ENCODE assay signal across 9 cellular contexts in the genomic region with DNA sequence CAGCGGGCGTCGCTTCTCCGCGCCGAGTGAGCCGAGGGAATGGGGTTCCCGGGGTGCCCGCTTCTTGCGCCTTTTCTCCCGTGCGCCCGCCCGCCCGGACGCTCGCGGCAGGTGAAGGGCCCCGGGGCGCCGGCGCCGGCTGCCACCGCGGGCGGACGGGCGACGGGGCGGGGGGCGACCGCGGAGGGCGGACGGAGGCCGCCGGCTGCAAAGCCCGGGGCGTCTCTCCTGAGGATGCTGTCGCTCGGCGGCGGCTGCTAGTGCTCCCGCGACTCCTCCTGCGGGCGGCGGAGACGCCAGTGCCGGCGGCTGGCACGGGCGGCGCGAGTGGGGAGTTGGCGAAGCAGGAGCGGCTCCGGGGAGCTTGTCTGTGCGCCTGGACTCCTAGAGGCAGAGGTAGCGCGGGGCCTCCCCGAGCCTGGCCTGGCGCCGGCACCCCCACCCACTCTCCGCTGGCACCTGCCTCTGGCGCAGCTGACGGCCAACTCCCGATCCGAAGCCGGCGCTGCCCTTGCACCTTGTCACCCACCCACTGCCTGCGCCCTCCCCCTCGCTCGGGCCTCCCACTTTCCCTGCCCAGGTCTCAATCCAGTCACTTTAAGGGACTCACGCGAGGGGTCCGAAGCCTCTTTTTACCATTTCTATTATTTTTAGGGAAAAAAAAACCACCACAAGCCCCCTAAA. TPM values are rescaled to one million over a fixed set of nuclear protein-coding genes. Genes with fewer than 3 reads are reported as not detected.
A peak's percentile ranks its signal among the peaks of the same experiment; 100 is the strongest.
DNase-seq lines count a peak whose midpoint lies in the region; ATAC-seq lines count a peak whose summit lies in the region.
"Had no signal": no experiment of that assay in that cellular context is flagged by ENCODE, and none has a peak within 500 bp of the region (broad histone marks: within the 10 kb centered on the region; RNA-seq: fewer than 3 reads in every experiment).

A gene (minus strand): TSS at position 487 of the 684 bp plus-strand sequence. CDS start 701 bp downstream, outside the sequence.

- no peaks in the 10 kb centered on the region for H3K36me3 Mint-ChIP-seq in activated T-cell treated with anti-CD3 and anti-CD28 coated beads, Interleukin-2, amount 50 U/mL, for 4 hours (ENCODE audit: insufficient read depth)

- peak within 1 kb of the TSS; percentile 68 for H3K9ac ChIP-seq in trophoblast cell (ENCODE audit: low read length)

- H2AFZ ChIP-seq in trophoblast cell (ENCODE audit: insufficient read depth, low read length, poor library complexity), result peak within 1 kb of the TSS; percentile 75

- H4K12ac ChIP-seq in trophoblast cell (ENCODE audit: low read depth, low read length), result peak within 1 kb of the TSS; percentile 8

- peak within 1 kb of the TSS; percentile 41 for H3K14ac ChIP-seq in trophoblast cell (ENCODE audit: low read length)

- no peaks in the 10 kb centered on the region for H3K9me3 ChIP-seq in trophoblast cell (ENCODE audit: insufficient read depth, low read depth, low read length)

- peak within 1 kb of the TSS; percentile 15 for H2BK12ac ChIP-seq in trophoblast cell (ENCODE audit: low read length)

- peak within 1 kb of the TSS; percentile 63 for H3K4ac ChIP-seq in trophoblast cell (ENCODE audit: low read depth, low read length)

- H3K27me3 ChIP-seq in trophoblast cell (ENCODE audit: insufficient read depth, low read length), result no peaks in the 10 kb centered on the region

- peaks cover 16% of the 10 kb centered on the region for H3K79me2 ChIP-seq in trophoblast cell (ENCODE audit: control insufficient read depth, insufficient read depth, low read length, poor library complexity)

- H3K4me3 ChIP-seq in trophoblast cell (ENCODE audit: low read depth, low read length), result peak within 1 kb of the TSS; percentile 84

- ATAC-seq in activated T-cell treated with anti-CD3 and anti-CD28 coated beads, Interleukin-2, amount 50 U/mL, for 4 hours, result peak; percentile 40 to 42
- ATAC-seq in HG02981 (IDR thresholded peaks at IDR 0.05; ENCODE audit: unreplicated experiment), result no peak

- DNase-seq in NCI-H146 (lab: John Stamatoyannopoulos, UW), result peak; percentile 17
- DNase-seq in NCI-H146 treated with DMSO at 0.1 percent for 48 hours (lab: John Stamatoyannopoulos, UW; ENCODE audit: unreplicated experiment), result no peak
- DNase-seq in activated T-cell treated with anti-CD3 and anti-CD28 coated beads, Interleukin-2, amount 50 U/mL, for 4 hours, result no peak
- DNase-seq in cardiac septum (ENCODE audit: low spot score), result peak; percentile 83
- no peak for DNase-seq in trophoblast cell
- DNase-seq in ACHN, result no peak
- no peak for DNase-seq in SK-N-DZ (ENCODE audit: low spot score)

- peak within 1 kb of the TSS; percentile 100 for H3K4me2 ChIP-seq in trophoblast cell (ENCODE audit: low read length)

- H3K4me1 ChIP-seq in trophoblast cell (ENCODE audit: control insufficient read depth in 1 of 2, insufficient read depth in 2 of 2, low read length in 2 of 2), result peaks cover 7 to 23% of the 10 kb centered on the region in 2 experiments

- peak within 1 kb of the TSS; percentile 66 for H3K27ac ChIP-seq in trophoblast cell (ENCODE audit: low read depth, low read length)
- H3K27ac ChIP-seq: C4-2B had no signal

- H3K9me3 Mint-ChIP-seq in activated T-cell treated with anti-CD3 and anti-CD28 coated beads, Interleukin-2, amount 50 U/mL, for 4 hours, result no peaks in the 10 kb centered on the region

- H2BK5ac ChIP-seq in trophoblast cell (ENCODE audit: low read depth, low read length, poor library complexity), result peak within 1 kb of the TSS; percentile 42

- H3K36me3 ChIP-seq in trophoblast cell (ENCODE audit: control insufficient read depth in 1 of 2, insufficient read depth in 2 of 2, low read length in 2 of 2), result no peaks in the 10 kb centered on the region

- no CpG with 5 or more reads among the region's 77 CpGs for WGBS in trophoblast cell (ENCODE audit: extremely low coverage, insufficient coverage, insufficient read length)

- H3K79me1 ChIP-seq in trophoblast cell (ENCODE audit: low read length), result peaks cover 19% of the 10 kb centered on the region

- H3K4me1 Mint-ChIP-seq in activated T-cell treated with anti-CD3 and anti-CD28 coated beads, Interleukin-2, amount 50 U/mL, for 4 hours (ENCODE audit: low read depth), result peaks cover 15% of the 10 kb centered on the region

- H3K4me3 Mint-ChIP-seq in activated T-cell treated with anti-CD3 and anti-CD28 coated beads, Interleukin-2, amount 50 U/mL, for 4 hours, result peak within 1 kb of the TSS; percentile 49

- peak within 1 kb of the TSS; percentile 62 for H2BK120ac ChIP-seq in trophoblast cell (ENCODE audit: insufficient read depth, low read length, poor library complexity)

- H2AK5ac ChIP-seq in trophoblast cell (ENCODE audit: low read length), result no peak within 1 kb of the TSS

- H4K91ac ChIP-seq in trophoblast cell (ENCODE audit: low read depth, low read length), result peak within 1 kb of the TSS; percentile 60

- intact Hi-C loops in cardiac septum (cut with DNase I), result loop anchor here (5.0 to 10.0 kb wide), 4 partner anchors 64 to 154 kb away; a partner anchor contains a TSS

- peak within 1 kb of the TSS; percentile 93 for H3K18ac ChIP-seq in trophoblast cell (ENCODE audit: low read length)

- in situ Hi-C loops in ACHN (cut with HindIII; ENCODE audit: low pct_ligation_motif_present, low pct_unique_long_range_greater_than_20kb, low sequenced_read_pairs), result no loop called here

- H4K8ac ChIP-seq in trophoblast cell (ENCODE audit: low read depth, low read length), result peak within 1 kb of the TSS; percentile 44

- H3K23ac ChIP-seq in trophoblast cell (ENCODE audit: low read length), result no peak within 1 kb of the TSS

- H3K27me3 Mint-ChIP-seq in activated T-cell treated with anti-CD3 and anti-CD28 coated beads, Interleukin-2, amount 50 U/mL, for 4 hours (ENCODE audit: low read depth), result peaks cover 58% of the 10 kb centered on the region

RNA-seq across cellular contexts. Expression of the gene that starts here (rescaled TPM):
- under 1 TPM in 1 of 3 donors, not detected in 2; 0.11 TPM for total RNA-seq in activated T-cell treated with anti-CD3 and anti-CD28 coated beads, Interleukin-2, amount 50 U/mL, for 4 hours
- 14.7 TPM for total RNA-seq in cardiac septum
- polyA plus RNA-seq in trophoblast cell (2013), result 15.7 and 19.5 TPM in 2 replicates
- polyA plus RNA-seq in SK-N-DZ (2014; cell fraction: cytosol; rRNA removed), result not detected in 2 replicates
- 0.06 and 0.74 TPM in 2 replicates for polyA plus RNA-seq in SK-N-DZ (2014; cell fraction: nucleus; rRNA removed)

Comparison
In these comparisons a context has a peak if more than half of its experiments do, and no peak if none do; other contexts are left out.
1. RNA of the gene that starts here (total RNA-seq): 14.7 TPM in cardiac septum (single experiment); 0.11 TPM in activated T-cell treated with anti-CD3 and anti-CD28 coated beads, Interleukin-2, amount 50 U/mL, for 4 hours; every median in the first group is over 10 times any median in the second.
2. DNase-seq: peak in NCI-H146 (single experiment) and cardiac septum (single experiment); none in NCI-H146 treated with DMSO at 0.1 percent for 48 hours (single experiment), activated T-cell treated with anti-CD3 and anti-CD28 coated beads, Interleukin-2, amount 50 U/mL, for 4 hours (single experiment), trophoblast cell (0 of 2), ACHN (single experiment) and SK-N-DZ (single experiment).
3. Peak in ATAC-seq in activated T-cell treated with anti-CD3 and anti-CD28 coated beads, Interleukin-2, amount 50 U/mL, for 4 hours; RNA of the gene not detected or under 1 TPM.